Comparison of ENCODE assay signal across 23 cellular contexts in genomic region chr2:28322456-28322855, GRCh38.
DNase-seq lines count a peak whose midpoint lies in the region; ATAC-seq and TF ChIP-seq lines count a peak whose summit lies in the region.
"Had no signal": no experiment of that assay in that cellular context is flagged by ENCODE, and none has a peak within 500 bp of the region (broad histone marks: within the 10 kb centered on the region; RNA-seq: fewer than 3 reads in every experiment).

No MANE protein-coding gene starts in this region.

- no peak overlapping the region for H3K56ac ChIP-seq in H9 (ENCODE audit: insufficient read length, low read depth, low read length)

- no peak overlapping the region for H4K91ac ChIP-seq in H9 (ENCODE audit: insufficient read length, low read depth, low read length)

- H3K4me2 ChIP-seq in H9 (ENCODE audit: insufficient read depth, insufficient read length, low read length), result no peak overlapping the region
- H3K4me2 ChIP-seq: A549, KMS-11 had no signal

- peak overlapping the region; percentile 2 for H3K18ac ChIP-seq in H9 (ENCODE audit: insufficient read length, low read depth, low read length)

- no peaks in the 10 kb centered on the region for H3K79me1 ChIP-seq in H9 (ENCODE audit: insufficient read depth, low read depth, low read length, poor library complexity, severe bottlenecking)

- DNase-seq in H9 (no peak), osteocyte (ENCODE audit: extremely low spot score, unreplicated experiment) (no peak), NCI-H2081 treated with DMSO at 0.1 percent for 48 hours (lab: John Stamatoyannopoulos, UW) (no peak), activated T-cell treated with anti-CD3 and anti-CD28 coated beads for 4 hours (no peak)
- DNase-seq in stimulated activated CD4-positive, alpha-beta T cell treated with anti-CD3 and anti-CD28 coated beads, Interleukin-4, amount 100 ng/mL, for 4 hours, result no peak
- DNase-seq in stimulated activated CD4-positive, alpha-beta T cell treated with anti-CD3 and anti-CD28 coated beads, Interleukin-1b, Interleukin-23, amount 100 ng/mL, for 48 hours, result no peak
- DNase-seq: DMS53, GDM1, NCI-H1105, NCI-H146, NCI-H2029 treated with DMSO at 0.1 percent for 48 hours, NCI-H2171, NCI-H345, NCI-H524, NCI-H82, SIG-M5 had no signal

- no peak overlapping the region for H4K8ac ChIP-seq in H9 (replicated peaks; ENCODE audit: insufficient read length, low read depth, low read length)

- H3K4me1 ChIP-seq in H9 (ENCODE audit: insufficient read depth, low read length) (peaks cover 20% of the 10 kb centered on the region), iPS-20b (ENCODE audit: insufficient read depth, low read length) (peaks cover 52% of the 10 kb centered on the region)

- H3K23me2 ChIP-seq in H9 (ENCODE audit: insufficient read length, low read depth, low read length, poor library complexity, severe bottlenecking), result no peaks in the 10 kb centered on the region

- no peaks in the 10 kb centered on the region for H3K79me2 ChIP-seq in H9 (ENCODE audit: insufficient read depth, low read length)

- H3K27me3 Mint-ChIP-seq in H9 (ENCODE audit: low read depth) (no peaks in the 10 kb centered on the region), osteocyte (ENCODE audit: unreplicated experiment) (no peaks in the 10 kb centered on the region)
- H3K27me3 Mint-ChIP-seq in activated T-helper 17 cell treated with anti-CD3 and anti-CD28 coated beads, Interleukin-2, amount 50 U/mL, for 72 hours, result no peaks in the 10 kb centered on the region
- H3K27me3 Mint-ChIP-seq: B cell had no signal

- no peaks in the 10 kb centered on the region for H3K36me3 Mint-ChIP-seq in H9 (ENCODE audit: insufficient read depth in 1 of 3, low read depth in 3 of 3)
- H3K36me3 Mint-ChIP-seq in activated T-helper 17 cell treated with anti-CD3 and anti-CD28 coated beads, Interleukin-2, amount 50 U/mL, for 72 hours (ENCODE audit: low read depth), result no peaks in the 10 kb centered on the region
- peaks cover 3% of the 10 kb centered on the region for H3K36me3 Mint-ChIP-seq in osteocyte (ENCODE audit: unreplicated experiment)

- H3K4me1 Mint-ChIP-seq in H9 (peaks cover 72 to 86% of the 10 kb centered on the region in 2 experiments), osteocyte (ENCODE audit: unreplicated experiment) (peaks cover 71% of the 10 kb centered on the region)
- H3K4me1 Mint-ChIP-seq in activated T-helper 17 cell treated with anti-CD3 and anti-CD28 coated beads, Interleukin-2, amount 50 U/mL, for 72 hours, result peaks cover 9% of the 10 kb centered on the region
- H3K4me1 Mint-ChIP-seq: B cell had no signal

- H3K4me3 ChIP-seq in iPS-20b (ENCODE audit: low read length), result no peak overlapping the region
- H3K4me3 ChIP-seq: A549 had no signal

- H3K4ac ChIP-seq in H9 (ENCODE audit: low read depth, low read length), result no peak overlapping the region

- no peaks in the 10 kb centered on the region for H3K36me3 ChIP-seq in iPS-20b (ENCODE audit: insufficient read depth, low read depth, low read length)

- no peak overlapping the region for H3K23ac ChIP-seq in H9 (ENCODE audit: insufficient read length, low read depth, low read length)

- H2BK15ac ChIP-seq in H9 (ENCODE audit: low read depth, low read length), result 0 out of 2 replicates have a peak overlapping the region, but pooled peaks have one; percentile 13

- no peaks in the 10 kb centered on the region for H4K20me1 ChIP-seq in H9 (ENCODE audit: control insufficient read depth, insufficient read depth, insufficient read length)

- H2BK12ac ChIP-seq in H9 (ENCODE audit: insufficient read length, low read depth, low read length), result no peak overlapping the region

- H3T11ph ChIP-seq in H9 (ENCODE audit: low read length), result no peak overlapping the region

- H3K9ac ChIP-seq in H9 (ENCODE audit: extremely low read depth, insufficient read length, low read length), result no peak overlapping the region
- H3K9ac ChIP-seq in iPS-20b (ENCODE audit: low read depth, low read length), result peak overlapping the region; percentile 10; the same call in 1 of the 2 replicates
- H3K9ac ChIP-seq: KMS-11 had no signal

- H3K9me3 Mint-ChIP-seq in H9 (no peaks in the 10 kb centered on the region), osteocyte (ENCODE audit: unreplicated experiment) (no peaks in the 10 kb centered on the region)
- no peaks in the 10 kb centered on the region for H3K9me3 Mint-ChIP-seq in activated T-helper 17 cell treated with anti-CD3 and anti-CD28 coated beads, Interleukin-2, amount 50 U/mL, for 72 hours
- H3K9me3 Mint-ChIP-seq: CD14-positive monocyte had no signal

- no peak overlapping the region for H2BK120ac ChIP-seq in H9 (ENCODE audit: low read depth, low read length, poor library complexity, severe bottlenecking)

- no peak for TF ChIP-seq CTCF in H9 (conservative IDR thresholded peaks at IDR 0.05)
- TF ChIP-seq CTCF in osteocyte (IDR thresholded peaks at IDR 0.05), result no peak

- no peak overlapping the region for H2BK20ac ChIP-seq in H9 (ENCODE audit: low read depth, low read length, poor library complexity, severe bottlenecking)

- no peaks in the 10 kb centered on the region for H3K9me3 ChIP-seq in H9 (ENCODE audit: control insufficient read depth, low read depth, low read length)
- H3K9me3 ChIP-seq in iPS-20b (ENCODE audit: insufficient read depth, low read depth, low read length), result no peaks in the 10 kb centered on the region
- H3K9me3 ChIP-seq: A549 had no signal

- H3K27ac Mint-ChIP-seq in H9 (peak overlapping the region; percentile 2 to 97 (median 4); a peak in 3 of 7 replicates), osteocyte (ENCODE audit: unreplicated experiment) (peak overlapping the region; percentile 84)
- peak overlapping the region; percentile 38 for H3K27ac Mint-ChIP-seq in activated T-helper 17 cell treated with anti-CD3 and anti-CD28 coated beads, Interleukin-2, amount 50 U/mL, for 72 hours
- H3K27ac Mint-ChIP-seq: B cell had no signal

- H2AK5ac ChIP-seq in H9 (ENCODE audit: insufficient read length, low read length), result no peak overlapping the region

- no peak overlapping the region for H3K4me3 Mint-ChIP-seq in H9
- H3K4me3 Mint-ChIP-seq in activated T-helper 17 cell treated with anti-CD3 and anti-CD28 coated beads, Interleukin-2, amount 50 U/mL, for 72 hours, result no peak overlapping the region
- H3K4me3 Mint-ChIP-seq in osteocyte (ENCODE audit: unreplicated experiment), result no peak overlapping the region
- H3K4me3 Mint-ChIP-seq: B cell, CD14-positive monocyte had no signal

- ATAC-seq in activated T-helper 17 cell treated with anti-CD3 and anti-CD28 coated beads, Interleukin-2, amount 50 U/mL, for 72 hours (replicated peaks), result no peak
- ATAC-seq: A549, Panc1 had no signal

- no peak overlapping the region for H2AFZ ChIP-seq in H9 (ENCODE audit: low read length)

- H2BK5ac ChIP-seq in H9 (ENCODE audit: insufficient read length, low read length), result no peak overlapping the region

- H3K27me3 ChIP-seq in H9 (ENCODE audit: insufficient read depth, low read length) (no peaks in the 10 kb centered on the region; the same call in 1 of the 2 replicates), iPS-20b (ENCODE audit: insufficient read depth, low read length) (no peaks in the 10 kb centered on the region)

- H3K27ac ChIP-seq in H9 (ENCODE audit: insufficient read length, low read depth, low read length), result no peak overlapping the region
- H3K27ac ChIP-seq in iPS-20b (ENCODE audit: low read length), result peak overlapping the region; percentile 3
- H3K27ac ChIP-seq: KMS-11 had no signal

- WGBS in H9 (ENCODE audit: extremely low coverage, insufficient read length, low lambda C conversion rate), result no CpG with 5 or more reads among the region's 8 CpGs

- no peak overlapping the region for H4K5ac ChIP-seq in H9 (ENCODE audit: insufficient read length, low read depth, low read length)

- H3K14ac ChIP-seq in H9 (ENCODE audit: insufficient read depth, low read length), result no peak overlapping the region; the same call in 1 of the 2 replicates

Comparison
In these comparisons a context has a peak if more than half of its experiments do, and no peak if none do; other contexts are left out.
1. H3K27ac Mint-ChIP-seq: peak in every context shown above with its lines; median percentile 84 in osteocyte; 38 in activated T-helper 17 cell treated with anti-CD3 and anti-CD28 coated beads, Interleukin-2, amount 50 U/mL, for 72 hours; 4 in H9.